8 cellular contexts compared by ENCODE assay signal in genomic region chr2:199455533-199456382, GRCh38. TPM values are rescaled to one million over a fixed set of nuclear protein-coding genes. Genes with fewer than 3 reads are reported as not detected.
DNase-seq lines count a peak whose midpoint lies in the region; ATAC-seq and TF ChIP-seq lines count a peak whose summit lies in the region.

No MANE protein-coding gene starts in this region.

- intact Hi-C loops in Caco-2 (cut with micrococcal nuclease; ENCODE audit: unreplicated experiment): loop anchor here (5.0 kb wide), 1 partner anchor 488 kb away; no protein-coding TSS in a partner anchor
- intact Hi-C loops in PC-3 (cut with micrococcal nuclease): no loop called here
- intact Hi-C loops in esophagus muscularis mucosa (cut with DNase I): no loop called here
- intact Hi-C loops in prostate gland (cut with DNase I): no loop called here

- H3K36me3 ChIP-seq in Caco-2 (ENCODE audit: control insufficient read depth, insufficient read depth, low read length) (no peaks in the 10 kb centered on the region), PC-3 (ENCODE audit: low read depth, low read length) (no peaks in the 10 kb centered on the region), esophagus muscularis mucosa (no peaks in the 10 kb centered on the region), prostate gland (no peaks in the 10 kb centered on the region)

- H3K36me3 Mint-ChIP-seq in Caco-2 (ENCODE audit: insufficient read depth, unreplicated experiment): no peaks in the 10 kb centered on the region

- TF ChIP-seq CTCF in Caco-2 (IDR thresholded peaks at IDR 0.05; ENCODE audit: insufficient read depth in 1 of 2, low read depth in 1 of 2, low read length in 1 of 2, severe bottlenecking in 1 of 2, unreplicated experiment in 1 of 2) (no peak), PC-3 (conservative IDR thresholded peaks at IDR 0.05; ENCODE audit: low read depth, low read length) (no peak), esophagus muscularis mucosa (IDR thresholded peaks at IDR 0.05) (no peak), prostate gland (IDR thresholded peaks at IDR 0.05) (no peak)

- no peak for TF ChIP-seq POLR2A in esophagus muscularis mucosa (IDR thresholded peaks at IDR 0.05; ENCODE audit: low read depth)
- TF ChIP-seq POLR2A in prostate gland (IDR thresholded peaks at IDR 0.05): no peak

- H3K79me2 ChIP-seq in PC-3 (ENCODE audit: low read length): no peaks in the 10 kb centered on the region

- no peaks in the 10 kb centered on the region for H3K9me2 ChIP-seq in PC-3 (replicated peaks; ENCODE audit: low read length)

- BruUV-seq in Caco-2 (replicated peaks; lab: Mats Ljungman, UMichigan) (no TSS peak), PC-3 (replicated peaks; lab: Mats Ljungman, UMichigan) (no TSS peak)

- peak; percentile 62 to 68 for DNase-seq in Caco-2
- DNase-seq in HK-2 (ENCODE audit: unreplicated experiment): peak; percentile 82
- DNase-seq in PC-3: peak; percentile 43
- peak; percentile 78 for DNase-seq in esophagus muscularis mucosa (ENCODE audit: extremely low spot score)
- DNase-seq in prostate gland (ENCODE audit: low spot score): no peak
- no peak for DNase-seq in nucleus accumbens (lab: John Stamatoyannopoulos, UW)

- H3F3A ChIP-seq in PC-3 (ENCODE audit: low read length, unreplicated experiment): no peaks in the 10 kb centered on the region

- H3K9me3 ChIP-seq in Caco-2: no peaks in the 10 kb centered on the region
- H3K9me3 ChIP-seq in PC-3 (ENCODE audit: low read length): no peaks in the 10 kb centered on the region
- H3K9me3 ChIP-seq in esophagus muscularis mucosa: no peaks in the 10 kb centered on the region
- no peaks in the 10 kb centered on the region for H3K9me3 ChIP-seq in prostate gland

- peaks cover 7% of the 10 kb centered on the region for H3K4me1 Mint-ChIP-seq in Caco-2 (ENCODE audit: low read depth, unreplicated experiment)

- ATAC-seq in PC-3: no peak
- no peak for ATAC-seq in GM19452 (IDR thresholded peaks at IDR 0.05; ENCODE audit: unreplicated experiment)
- no peak for ATAC-seq in HG03097 (IDR thresholded peaks at IDR 0.05; ENCODE audit: low FRiP score, unreplicated experiment)

- CTCF ChIA-PET in Caco-2 (lab: Charles Lee) (no interaction called here), PC-3 (lab: Charles Lee) (no interaction called here)

- H3K27ac ChIP-seq in PC-3 (ENCODE audit: low read length): no peak overlapping the region
- no peak overlapping the region for H3K27ac ChIP-seq in esophagus muscularis mucosa (replicated peaks in 1 of 4)
- H3K27ac ChIP-seq in prostate gland: no peak overlapping the region

- POLR2A ChIA-PET in Caco-2 (lab: Charles Lee) (no interaction called here), PC-3 (lab: Charles Lee; ENCODE audit: unreplicated experiment) (no interaction called here)

- H2AFZ ChIP-seq in PC-3 (ENCODE audit: low read length): peak overlapping the region; percentile 63; the same call in 1 of the 2 replicates

- H4K20me1 ChIP-seq in PC-3 (ENCODE audit: low read length): no peaks in the 10 kb centered on the region

- 16% methylated on average over 43 of the region's 56 CpGs for WGBS in esophagus muscularis mucosa
- WGBS in prostate gland: 7% methylated on average over 28 of the region's 56 CpGs

- no peak overlapping the region for H3K9ac ChIP-seq in PC-3 (ENCODE audit: low read length)

- H3K27me3 Mint-ChIP-seq in Caco-2 (ENCODE audit: insufficient read depth, unreplicated experiment): peaks cover 16% of the 10 kb centered on the region

- H3K4me2 ChIP-seq in PC-3 (ENCODE audit: low read length): peak overlapping the region; percentile 90

- peaks cover 3% of the 10 kb centered on the region; the same call in 1 of the 2 replicates for H3K27me3 ChIP-seq in Caco-2 (replicated peaks; ENCODE audit: control insufficient read depth, insufficient read depth, low read length)
- H3K27me3 ChIP-seq in PC-3 (ENCODE audit: low read length): no peaks in the 10 kb centered on the region
- H3K27me3 ChIP-seq in esophagus muscularis mucosa: peaks cover 3 to 82% (median 59%) of the 10 kb centered on the region in 4 donors
- H3K27me3 ChIP-seq in prostate gland (replicated peaks; ENCODE audit: insufficient read depth): no peaks in the 10 kb centered on the region

- no peaks in the 10 kb centered on the region for H3K9me3 Mint-ChIP-seq in Caco-2 (ENCODE audit: unreplicated experiment)

- H3K4me3 Mint-ChIP-seq in Caco-2 (ENCODE audit: unreplicated experiment): peak overlapping the region; percentile 96

- H3K4me1 ChIP-seq in Caco-2: peaks cover 17% of the 10 kb centered on the region
- peaks cover 6% of the 10 kb centered on the region for H3K4me1 ChIP-seq in PC-3 (ENCODE audit: insufficient read depth, low read length)
- peaks cover 37 to 43% (median 41%) of the 10 kb centered on the region in 4 donors for H3K4me1 ChIP-seq in esophagus muscularis mucosa
- no peaks in the 10 kb centered on the region for H3K4me1 ChIP-seq in prostate gland (replicated peaks)

- TF ChIP-seq EP300 in esophagus muscularis mucosa (IDR thresholded peaks at IDR 0.05): no peak

- H3K4me3 ChIP-seq in Caco-2 (ENCODE audit: low read depth, low read length) (peak overlapping the region; percentile 35), PC-3 (ENCODE audit: low read length) (peak overlapping the region; percentile 79), esophagus muscularis mucosa (peak overlapping the region; percentile 18 to 87 (median 58)), prostate gland (peak overlapping the region; percentile 25 to 28)

- no peak overlapping the region for H3K27ac Mint-ChIP-seq in Caco-2 (ENCODE audit: unreplicated experiment)

RNA-seq across cellular contexts. Expression of gene SATB2, which starts 2.0 kb away (rescaled TPM):
- 1.1 and 1.2 TPM in 2 replicates for total RNA-seq in Caco-2 (2022)
- 3.0 and 5.1 TPM in 2 replicates for total RNA-seq in PC-3 (2014; rRNA removed)
- total RNA-seq in esophagus muscularis mucosa: 1 to 10 TPM; 2.2 to 6.6 (median 5.0) TPM
- total RNA-seq in prostate gland: 10 to 100 TPM in 1 of 2 donors, 1 to 10 TPM in 1; 5.2 to 11.8 TPM

Comparison
In these comparisons a context has a peak if more than half of its experiments do, and no peak if none do; other contexts are left out.
1. DNase-seq: peak in Caco-2 (2 of 2), HK-2 (single experiment), PC-3 (single experiment) and esophagus muscularis mucosa (single experiment); none in prostate gland (single experiment) and nucleus accumbens (0 of 56).
2. H3K4me3 ChIP-seq: peak in every context shown above with its lines; median percentile 79 in PC-3; 58 in esophagus muscularis mucosa; 35 in Caco-2; 26 in prostate gland.